ENCODE assay signal across 1 cellular context in genomic region chr11:107537155-107537554, GRCh38. TPM values are rescaled to one million over a fixed set of nuclear protein-coding genes. Genes with fewer than 3 reads are reported as not detected.
"Had no signal": no experiment of that assay in that cellular context is flagged by ENCODE, and none has a peak within 500 bp of the region (broad histone marks: within the 10 kb centered on the region; RNA-seq: fewer than 3 reads in every experiment).

No MANE protein-coding gene starts in this region.

RNA-seq across cellular contexts. Expression of gene ELMOD1, which starts 53.8 kb away (rescaled TPM):
- polyA plus RNA-seq: GM12878 had no signal
